14 cellular contexts compared by ENCODE assay signal in the genomic region with DNA sequence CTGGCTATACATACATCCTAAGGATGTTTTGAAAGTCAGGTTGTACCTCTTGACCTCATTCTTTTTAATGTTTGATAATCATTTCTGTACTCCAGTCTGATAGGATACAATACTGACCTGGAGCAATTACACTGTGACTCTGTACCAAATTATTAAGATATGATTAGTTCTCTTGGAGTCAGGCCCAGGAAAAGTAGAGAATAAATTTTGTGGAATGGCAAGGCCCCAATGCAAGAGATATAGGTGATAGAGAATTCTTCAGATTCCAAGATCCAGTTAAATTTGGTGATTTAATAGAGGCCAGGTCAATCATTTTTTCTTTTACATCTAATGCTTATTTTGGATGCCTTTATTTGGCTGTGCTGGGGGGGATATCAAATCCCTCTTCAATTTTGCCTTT. TPM values are rescaled to one million over a fixed set of nuclear protein-coding genes. Genes with fewer than 3 reads are reported as not detected.
DNase-seq lines count a peak whose midpoint lies in the region; ATAC-seq and TF ChIP-seq lines count a peak whose summit lies in the region.
"Had no signal": no experiment of that assay in that cellular context is flagged by ENCODE, and none has a peak within 500 bp of the region (broad histone marks: within the 10 kb centered on the region; RNA-seq: fewer than 3 reads in every experiment).

No MANE protein-coding gene starts in this region.

- BruUV-seq in mammary epithelial cell (replicated peaks; lab: Mats Ljungman, UMichigan), result TSS peak; percentile 58

- CTCF ChIA-PET in mammary epithelial cell (lab: Charles Lee; ENCODE audit: low non-redundant PET), result no interaction called here

- intact Hi-C loops in mammary epithelial cell (cut with micrococcal nuclease), result loop anchor here (5.0 kb wide), 1 partner anchor 67 kb away; no protein-coding TSS in a partner anchor
- intact Hi-C loops in gastrocnemius medialis (cut with DNase I; ENCODE audit: low total_unique reads), result loop anchor here (2.0 to 5.0 kb wide), 2 partner anchors 42 to 123 kb away; no protein-coding TSS in a partner anchor

- no peak overlapping the region for H3K4me2 ChIP-seq in mammary epithelial cell (ENCODE audit: insufficient read depth, low read depth, low read length)
- H3K4me2 ChIP-seq: A549, BLaER1 had no signal

- no peak overlapping the region for H2AFZ ChIP-seq in mammary epithelial cell (ENCODE audit: low read depth, low read length)

- no peak for DNase-seq in SJCRH30
- no peak for DNase-seq in mammary epithelial cell
- DNase-seq in gastrocnemius medialis, result no peak
- DNase-seq in activated naive CD4-positive, alpha-beta T cell (lab: John Stamatoyannopoulos, UW), result no peak
- no peak for DNase-seq in HPDE6-E6E7 (ENCODE audit: extremely low spot score)
- DNase-seq: AML-193; Caco-2; CD8-positive, alpha-beta memory T cell; GF-D8 had no signal

- H3K79me2 ChIP-seq in mammary epithelial cell (ENCODE audit: insufficient read depth, low read length), result no peaks in the 10 kb centered on the region

- dilution Hi-C loops in mammary epithelial cell (cut with HindIII; ENCODE audit: low sequenced_read_pairs), result loop anchor here (5.0 kb wide), 1 partner anchor 52 kb away; no protein-coding TSS in a partner anchor

- H3K9ac ChIP-seq in mammary epithelial cell (ENCODE audit: insufficient read depth, low read length), result no peak overlapping the region
- H3K9ac ChIP-seq: BLaER1 had no signal

- ATAC-seq in gastrocnemius medialis (no peak), GM21390 (IDR thresholded peaks at IDR 0.05; ENCODE audit: unreplicated experiment) (no peak)
- ATAC-seq: A549, HCT116, HepG2 had no signal

- in situ Hi-C loops in mammary epithelial cell (cut with MboI; ENCODE audit: low sequenced_read_pairs in 2 of 2), result no loop called here
- in situ Hi-C loops in gastrocnemius medialis (cut with MboI; ENCODE audit: low sequenced_read_pairs in 4 of 4), result no loop called here

- no peaks in the 10 kb centered on the region for H3K9me3 ChIP-seq in SJCRH30 (replicated peaks)
- H3K9me3 ChIP-seq in mammary epithelial cell (replicated peaks; ENCODE audit: insufficient read depth, low read length), result no peaks in the 10 kb centered on the region
- H3K9me3 ChIP-seq in gastrocnemius medialis, result no peaks in the 10 kb centered on the region
- H3K9me3 ChIP-seq: A549, BLaER1, Caco-2 had no signal

- H3K27me3 ChIP-seq in SJCRH30, result no peaks in the 10 kb centered on the region
- no peaks in the 10 kb centered on the region for H3K27me3 ChIP-seq in mammary epithelial cell (ENCODE audit: insufficient read depth, low read length)
- no peaks in the 10 kb centered on the region for H3K27me3 ChIP-seq in gastrocnemius medialis

- peaks cover 11% of the 10 kb centered on the region for H3K4me1 ChIP-seq in SJCRH30
- H3K4me1 ChIP-seq in mammary epithelial cell (ENCODE audit: insufficient read depth, low read length), result peaks cover 18% of the 10 kb centered on the region
- H3K4me1 ChIP-seq in gastrocnemius medialis, result peaks cover 5% of the 10 kb centered on the region in 2 donors
- H3K4me1 ChIP-seq: BLaER1 had no signal

- no peak for TF ChIP-seq POLR2A in gastrocnemius medialis (IDR thresholded peaks at IDR 0.05)

- H3K36me3 ChIP-seq in SJCRH30 (no peaks in the 10 kb centered on the region), mammary epithelial cell (ENCODE audit: insufficient read depth, low read length) (no peaks in the 10 kb centered on the region), gastrocnemius medialis (no peaks in the 10 kb centered on the region)
- H3K36me3 ChIP-seq: BLaER1 had no signal

- H3K4me3 ChIP-seq in SJCRH30 (no peak overlapping the region), mammary epithelial cell (replicated peaks in 1 of 3; ENCODE audit: insufficient read depth in 1 of 3, low read depth in 2 of 3, low read length in 3 of 3) (no peak overlapping the region), gastrocnemius medialis (no peak overlapping the region)
- H3K4me3 ChIP-seq: A549, BLaER1 had no signal

- TF ChIP-seq CTCF in mammary epithelial cell (conservative IDR thresholded peaks at IDR 0.05 in 1 of 2, IDR thresholded peaks at IDR 0.05 in 1 of 2; ENCODE audit: extremely low read depth in 1 of 2, insufficient read depth in 1 of 2, low read depth in 1 of 2, low read length in 2 of 2) (no peak), gastrocnemius medialis (IDR thresholded peaks at IDR 0.05 in 4 of 5, conservative IDR thresholded peaks at IDR 0.05 in 1 of 5) (no peak)

- H4K20me1 ChIP-seq in mammary epithelial cell (ENCODE audit: insufficient read depth, low read length), result no peaks in the 10 kb centered on the region
- H4K20me1 ChIP-seq: BLaER1 had no signal

- H3K27ac ChIP-seq in SJCRH30 (peak overlapping the region; percentile 50), mammary epithelial cell (ENCODE audit: insufficient read depth, low read depth, low read length) (no peak overlapping the region), gastrocnemius medialis (peak overlapping the region; percentile 47 to 73 (median 70))
- H3K27ac ChIP-seq: BLaER1 had no signal

RNA-seq across cellular contexts. Expression of gene PLAC1, which starts 36.7 kb away (rescaled TPM):
- total RNA-seq in SJCRH30 (2014; rRNA removed; shearing (Covaris generic)), result 2.7 and 4.0 TPM in 2 replicates
- under 1 TPM; 0.42 to 0.50 TPM for total RNA-seq in mammary epithelial cell
- 1.0 TPM for polyA plus RNA-seq in mammary epithelial cell
- not detected for polyA minus RNA-seq in mammary epithelial cell
- total RNA-seq in gastrocnemius medialis, result not detected
- total RNA-seq: CD8-positive, alpha-beta memory T cell had no signal
- polyA plus RNA-seq: CD8-positive, alpha-beta memory T cell had no signal
